17 cellular contexts compared by ENCODE assay signal in genomic region chr7:151129141-151129835, GRCh38. TPM values are rescaled to one million over a fixed set of nuclear protein-coding genes. Genes with fewer than 3 reads are reported as not detected.
DNase-seq lines count a peak whose midpoint lies in the region; ATAC-seq and TF ChIP-seq lines count a peak whose summit lies in the region.
"Had no signal": no experiment of that assay in that cellular context is flagged by ENCODE, and none has a peak within 500 bp of the region (broad histone marks: within the 10 kb centered on the region; RNA-seq: fewer than 3 reads in every experiment).

No MANE protein-coding gene starts in this region.

- DNase-seq in Right ventricle myocardium inferior (ENCODE audit: missing footprints) (peak; percentile 39), Right ventricle myocardium superior (no peak), epidermal melanocyte (ENCODE audit: insufficient read length, low spot score) (peak; percentile 14), mucosa of descending colon (peak in 2 of 3 donors; percentile 16 to 42), NCI-H1436 treated with DMSO at 0.1 percent for 48 hours (lab: John Stamatoyannopoulos, UW) (no peak)
- no peak for DNase-seq in activated CD4-positive, alpha-beta T cell treated with anti-CD3 and anti-CD28 coated beads for 1 hour
- DNase-seq: AML-193; CD4-positive, alpha-beta memory T cell; DMS153; DMS79; GDM1; HCEC 1CT had no signal

- intact Hi-C loops in Right ventricle myocardium inferior (cut with DNase I): no loop called here
- intact Hi-C loops in Right ventricle myocardium superior (cut with DNase I): loop anchor here (10.0 kb wide), 1 partner anchor 116 kb away; the partner anchor contains the start of gene SMARCD3
- intact Hi-C loops in mucosa of descending colon (cut with DNase I, micrococcal nuclease): loop anchor here in 1 of 2 donors (5.0 kb wide), 1 partner anchor 38 kb away; the partner anchor contains the start of gene GBX1

- TF ChIP-seq CTCF in mucosa of descending colon (IDR thresholded peaks at IDR 0.05): no peak

- ATAC-seq in Right ventricle myocardium inferior (no peak), Right ventricle myocardium superior (ENCODE audit: poor library complexity) (no peak), mucosa of descending colon (no peak), HG03039 (IDR thresholded peaks at IDR 0.05; ENCODE audit: unreplicated experiment) (no peak)
- ATAC-seq: A549, GM23338 had no signal

- H3K9me3 ChIP-seq in mucosa of descending colon: no peaks in the 10 kb centered on the region
- H3K9me3 ChIP-seq: A549 had no signal

- no peaks in the 10 kb centered on the region for H3K36me3 ChIP-seq in mucosa of descending colon (ENCODE audit: low read depth)

- H3K4me3 ChIP-seq in mucosa of descending colon: no peak overlapping the region
- H3K4me3 ChIP-seq: A549, GM23338 had no signal

- H3K4me1 ChIP-seq in mucosa of descending colon (ENCODE audit: low read depth): peaks cover 12% of the 10 kb centered on the region
- H3K4me1 ChIP-seq: A549 had no signal

RNA-seq across cellular contexts. Expression of gene GBX1, which starts 38.2 kb away (rescaled TPM):
- 2.4 TPM for total RNA-seq in Right ventricle myocardium inferior
- total RNA-seq in Right ventricle myocardium superior: 2.7 TPM
- total RNA-seq in mucosa of descending colon: not detected
- total RNA-seq: CD4-positive, alpha-beta memory T cell; Daoy; HT1080 had no signal

RNA-seq across cellular contexts. Expression of gene AGAP3, which starts 43.0 kb away (rescaled TPM):
- total RNA-seq in Right ventricle myocardium inferior (57.4 TPM), Right ventricle myocardium superior (62.7 TPM), mucosa of descending colon (100 to 1,000 TPM in 1 of 3 donors, 10 to 100 TPM in 2; 39.7 to 116 (median 50.6) TPM)

RNA-seq across cellular contexts. Expression of gene TMUB1, which starts 46.0 kb away (rescaled TPM):
- total RNA-seq in Right ventricle myocardium inferior: 35.5 TPM
- total RNA-seq in Right ventricle myocardium superior: 33.9 TPM
- total RNA-seq in mucosa of descending colon: 10 to 100 TPM; 54.2 to 63.7 (median 60.8) TPM

RNA-seq across cellular contexts. Expression of gene FASTK, which starts 48.7 kb away (rescaled TPM):
- 79.2 TPM for total RNA-seq in Right ventricle myocardium inferior
- 81.1 TPM for total RNA-seq in Right ventricle myocardium superior
- 100 to 1,000 TPM in 1 of 3 donors, 10 to 100 TPM in 2; 78.6 to 122 (median 98.5) TPM for total RNA-seq in mucosa of descending colon

RNA-seq across cellular contexts. Expression of gene ASB10, which starts 57.8 kb away (rescaled TPM):
- 41.4 TPM for total RNA-seq in Right ventricle myocardium inferior
- 42.6 TPM for total RNA-seq in Right ventricle myocardium superior
- not detected for total RNA-seq in mucosa of descending colon
- total RNA-seq: CD4-positive, alpha-beta memory T cell; Daoy; GM23338; HT1080 had no signal

Comparison
In these comparisons a context has a peak if more than half of its experiments do, and no peak if none do; other contexts are left out.
1. DNase-seq: peak in Right ventricle myocardium inferior (single experiment), epidermal melanocyte (single experiment) and mucosa of descending colon (2 of 3); none in Right ventricle myocardium superior (single experiment), activated CD4-positive, alpha-beta T cell treated with anti-CD3 and anti-CD28 coated beads for 1 hour (single experiment) and NCI-H1436 treated with DMSO at 0.1 percent for 48 hours (single experiment).